ENCODE assay signal across 21 cellular contexts in the genomic region with DNA sequence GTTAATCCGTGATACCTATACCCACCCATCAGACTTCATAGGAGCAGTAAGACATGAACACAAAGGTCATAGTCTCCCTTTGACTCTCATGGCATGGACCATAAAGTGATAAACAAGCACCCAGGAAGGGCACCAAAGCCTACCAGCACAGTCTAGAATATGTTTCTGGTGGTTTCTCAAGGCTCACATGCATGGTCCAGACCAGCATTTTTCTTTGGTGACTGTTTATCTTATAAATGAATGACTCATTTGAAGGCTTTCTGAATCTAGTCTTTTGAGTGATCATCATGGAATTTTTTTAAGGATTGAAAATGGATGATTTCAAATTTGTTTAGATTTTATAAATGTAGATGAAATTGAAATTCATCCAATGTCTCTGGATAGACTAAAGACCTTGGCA. TPM values are rescaled to one million over a fixed set of nuclear protein-coding genes. Genes with fewer than 3 reads are reported as not detected.
DNase-seq lines count a peak whose midpoint lies in the region; ATAC-seq and TF ChIP-seq lines count a peak whose summit lies in the region.
"Had no signal": no experiment of that assay in that cellular context is flagged by ENCODE, and none has a peak within 500 bp of the region (broad histone marks: within the 10 kb centered on the region; RNA-seq: fewer than 3 reads in every experiment).

No MANE protein-coding gene starts in this region.

- no peak for TF ChIP-seq CTCF in epithelial cell of esophagus (IDR thresholded peaks at IDR 0.05; ENCODE audit: insufficient read depth, low read depth, low read length, missing control alignments)

- ATAC-seq in GM19328 (IDR thresholded peaks at IDR 0.05; ENCODE audit: unreplicated experiment) = no peak
- ATAC-seq: HCT116, upper lobe of right lung had no signal

- DNase-seq in Daoy (ENCODE audit: low read depth) (peak; percentile 14), RKO (ENCODE audit: low spot score) (peak; percentile 16), epithelial cell of esophagus (ENCODE audit: low read depth) (peak; percentile 49), non-pigmented ciliary epithelial cell (ENCODE audit: low read depth) (peak; percentile 22), DMS153 (lab: John Stamatoyannopoulos, UW) (no peak), activated gamma-delta T cell treated with Interleukin-2 at 50 U/mL for 16 hours (no peak)
- DNase-seq in stimulated activated naive CD4-positive, alpha-beta T cell (lab: John Stamatoyannopoulos, UW) = no peak
- DNase-seq: activated CD4-positive, alpha-beta T cell treated with anti-CD3 and anti-CD28 coated beads, Interleukin-2, amount 50 U/mL, for 48 hours; activated T-cell treated with anti-CD3 and anti-CD28 coated beads, Interleukin-2, amount 50 U/mL, for 48 hours; amygdala; C1 segment of cervical spinal cord; DND-41; esophagus squamous epithelium; NCI-H1436; stimulated activated CD8-positive, alpha-beta memory T cell treated with anti-CD3 and anti-CD28 coated beads, Interleukin-4, amount 100 ng/mL, for 48 hours; upper lobe of right lung had no signal

- H3K4me3 ChIP-seq in epithelial cell of esophagus (ENCODE audit: low read length) = no peak overlapping the region
- H3K4me3 ChIP-seq: esophagus squamous epithelium, lung, right atrium auricular region, upper lobe of right lung had no signal

RNA-seq across cellular contexts. Expression of gene AMELX, which starts 32.0 kb away (rescaled TPM):
- total RNA-seq in Daoy (2014; rRNA removed; shearing (Covaris generic)) = not detected in 2 replicates
- total RNA-seq: esophagus squamous epithelium, lung, right atrium auricular region, SK-MEL-5, upper lobe of right lung had no signal

Comparison
In these comparisons a context has a peak if more than half of its experiments do, and no peak if none do; other contexts are left out.
1. DNase-seq: peak in Daoy (single experiment), RKO (single experiment), epithelial cell of esophagus (single experiment) and non-pigmented ciliary epithelial cell (single experiment); none in DMS153 (single experiment), stimulated activated naive CD4-positive, alpha-beta T cell (0 of 6) and activated gamma-delta T cell treated with Interleukin-2 at 50 U/mL for 16 hours (single experiment).